11 cellular contexts compared by ENCODE assay signal in genomic region chr13:52739468-52740071, GRCh38. TPM values are rescaled to one million over a fixed set of nuclear protein-coding genes. Genes with fewer than 3 reads are reported as not detected.
A peak's percentile ranks its signal among the peaks of the same experiment; 100 is the strongest.
DNase-seq lines count a peak whose midpoint lies in the region; ATAC-seq, FAIRE-seq and TF ChIP-seq lines count a peak whose summit lies in the region.
"Had no signal": no experiment of that assay in that cellular context is flagged by ENCODE, and none has a peak within 500 bp of the region (broad histone marks: within the 10 kb centered on the region; RNA-seq: fewer than 3 reads in every experiment).

TSS of gene CNMD (minus strand) at chr13:52739820. CDS start at chr13:52739701, 119 bp downstream.

- H3K4me2 ChIP-seq in astrocyte (ENCODE audit: low read length) (peak within 1 kb of the TSS; percentile 86), smooth muscle cell (peak within 1 kb of the TSS; percentile 94)

- H3K27ac Mint-ChIP-seq in astrocyte (ENCODE audit: unreplicated experiment): no peak within 1 kb of the TSS

- H3K9ac ChIP-seq in HUES48 (ENCODE audit: low read depth, low read length) (peak within 1 kb of the TSS; percentile 79), astrocyte (ENCODE audit: low read length) (no peak within 1 kb of the TSS), smooth muscle cell (ENCODE audit: low read depth) (no peak within 1 kb of the TSS)

- DNase-seq in astrocyte (ENCODE audit: low read depth): no peak
- DNase-seq in iPS-NIHi7 (ENCODE audit: extremely low spot score): peak; percentile 45
- no peak for DNase-seq in smooth muscle cell (lab: John Stamatoyannopoulos, UW; ENCODE audit: unreplicated experiment)
- DNase-seq in GM10266 (ENCODE audit: extremely low spot score): no peak
- no peak for DNase-seq in C1 segment of cervical spinal cord (lab: John Stamatoyannopoulos, UW)

- FAIRE-seq in astrocyte (lab: Jason Lieb, UNC): no peak
- FAIRE-seq: TTC549 had no signal

- H3F3A ChIP-seq in smooth muscle cell (ENCODE audit: low read depth): no peaks in the 10 kb centered on the region

- peak within 1 kb of the TSS; percentile 75 for H2AFZ ChIP-seq in astrocyte (ENCODE audit: low read depth, low read length)
- H2AFZ ChIP-seq in smooth muscle cell (ENCODE audit: low read depth): peak within 1 kb of the TSS; percentile 87

- H3K4me1 Mint-ChIP-seq in astrocyte (ENCODE audit: low read depth, unreplicated experiment): no peaks in the 10 kb centered on the region

- H3K79me2 ChIP-seq in astrocyte (ENCODE audit: insufficient read depth, low read length): no peaks in the 10 kb centered on the region
- H3K79me2 ChIP-seq in smooth muscle cell (ENCODE audit: low read depth): no peaks in the 10 kb centered on the region

- H4K20me1 ChIP-seq in astrocyte (ENCODE audit: insufficient read depth, low read length) (no peaks in the 10 kb centered on the region), smooth muscle cell (ENCODE audit: low read depth) (no peaks in the 10 kb centered on the region)

- H3K27ac ChIP-seq in HUES48 (ENCODE audit: low read depth, low read length) (peak within 1 kb of the TSS; percentile 87), astrocyte (ENCODE audit: low read depth, low read length) (no peak within 1 kb of the TSS), smooth muscle cell (ENCODE audit: low read depth) (no peak within 1 kb of the TSS)

- peaks cover 3% of the 10 kb centered on the region for H3K36me3 Mint-ChIP-seq in astrocyte (ENCODE audit: low read depth, unreplicated experiment)

- H3K4me3 Mint-ChIP-seq in astrocyte (ENCODE audit: unreplicated experiment): peak within 1 kb of the TSS; percentile 61

- H3K27me3 Mint-ChIP-seq in astrocyte (ENCODE audit: low read depth, unreplicated experiment): peaks cover 26% of the 10 kb centered on the region

- peaks cover 5% of the 10 kb centered on the region; the same call in 1 of the 2 replicates for H3K9me3 ChIP-seq in HUES48 (ENCODE audit: control insufficient read depth, insufficient read depth, low read length)
- no peaks in the 10 kb centered on the region for H3K9me3 ChIP-seq in astrocyte (ENCODE audit: insufficient read depth, low read depth, low read length)
- no peaks in the 10 kb centered on the region for H3K9me3 ChIP-seq in smooth muscle cell (replicated peaks; ENCODE audit: low read depth)

- peak within 1 kb of the TSS; percentile 69 for H3K4me3 ChIP-seq in HUES48 (ENCODE audit: low read depth, low read length)
- peak within 1 kb of the TSS; percentile 39 for H3K4me3 ChIP-seq in astrocyte (ENCODE audit: insufficient read depth, low read depth, low read length)
- H3K4me3 ChIP-seq in smooth muscle cell: peak within 1 kb of the TSS; percentile 52

- ATAC-seq in HG03135 (IDR thresholded peaks at IDR 0.05; ENCODE audit: unreplicated experiment): no peak

- 5% methylated on average over 21 of the region's 34 CpGs for WGBS in smooth muscle cell (ENCODE audit: low lambda C conversion rate)

- peaks cover 5% of the 10 kb centered on the region for H3K27me3 ChIP-seq in HUES48 (ENCODE audit: control insufficient read depth, insufficient read depth, low read length)
- peaks cover 39% of the 10 kb centered on the region for H3K27me3 ChIP-seq in astrocyte (ENCODE audit: insufficient read depth, low read length)
- H3K27me3 ChIP-seq in smooth muscle cell (ENCODE audit: low read depth): peaks cover 53% of the 10 kb centered on the region

- peaks cover 43% of the 10 kb centered on the region for H3K4me1 ChIP-seq in HUES48 (ENCODE audit: control insufficient read depth, insufficient read depth, low read length)
- H3K4me1 ChIP-seq in astrocyte (ENCODE audit: insufficient read depth, low read length): peaks cover 4% of the 10 kb centered on the region
- peaks cover 11% of the 10 kb centered on the region for H3K4me1 ChIP-seq in smooth muscle cell (ENCODE audit: low read depth)

- H3K36me3 ChIP-seq in HUES48 (ENCODE audit: control insufficient read depth, insufficient read depth, low read length): peaks cover 13% of the 10 kb centered on the region
- H3K36me3 ChIP-seq in astrocyte (ENCODE audit: insufficient read depth, low read length): no peaks in the 10 kb centered on the region
- H3K36me3 ChIP-seq in smooth muscle cell (ENCODE audit: low read depth): no peaks in the 10 kb centered on the region

- TF ChIP-seq CTCF in astrocyte (IDR thresholded peaks at IDR 0.05; ENCODE audit: insufficient read depth, low read depth, low read length) (no peak), smooth muscle cell (IDR thresholded peaks at IDR 0.05; ENCODE audit: borderline replicate concordance, insufficient read depth, poor library complexity, severe bottlenecking) (no peak), GM10266 (IDR thresholded peaks at IDR 0.05; ENCODE audit: control insufficient read depth, insufficient read depth, low read depth, missing control alignments) (no peak)

- peaks cover 10% of the 10 kb centered on the region for H3K9me3 Mint-ChIP-seq in astrocyte (ENCODE audit: unreplicated experiment)

RNA-seq across cellular contexts. Expression of gene CNMD, which starts in this region (rescaled TPM):
- total RNA-seq in astrocyte (not detected in 2 replicates), smooth muscle cell (0.22 TPM in 1 of 2 replicates, not detected in the other)
- polyA plus RNA-seq in smooth muscle cell: not detected in 2 replicates
- total RNA-seq: dermis blood vessel endothelial cell, myocyte, NCI-H460 had no signal
